In genomic region chrX:153874366-153875125, GRCh38 we compare ENCODE assay signal across 16 cellular contexts. TPM values are rescaled to one million over a fixed set of nuclear protein-coding genes. Genes with fewer than 3 reads are reported as not detected.
"Had no signal": no experiment of that assay in that cellular context is flagged by ENCODE, and none has a peak within 500 bp of the region (broad histone marks: within the 10 kb centered on the region; RNA-seq: fewer than 3 reads in every experiment).

No MANE protein-coding gene starts in this region.

- H3K27ac Mint-ChIP-seq: activated CD8-positive, alpha-beta memory T cell treated with anti-CD3 and anti-CD28 coated beads, Interleukin-2, amount 10 ng/mL, durations not matched to agents 7 days and 5 days; activated naive CD8-positive, alpha-beta T cell; memory B cell; type B pancreatic cell had no signal

- H3K36me3 Mint-ChIP-seq: activated CD8-positive, alpha-beta memory T cell treated with anti-CD3 and anti-CD28 coated beads, Interleukin-2, amount 10 ng/mL, durations not matched to agents 7 days and 5 days; activated naive CD8-positive, alpha-beta T cell; natural killer cell; type B pancreatic cell had no signal

- H3K4me3 Mint-ChIP-seq: activated CD8-positive, alpha-beta memory T cell treated with anti-CD3 and anti-CD28 coated beads, Interleukin-2, amount 10 ng/mL, durations not matched to agents 7 days and 5 days; activated naive CD8-positive, alpha-beta T cell; memory B cell; natural killer cell; stimulated activated naive CD8-positive, alpha-beta T cell treated with anti-CD3 and anti-CD28 coated beads, Interleukin-15, amount 100 ng/mL, for 72 hours; type B pancreatic cell had no signal

- DNase-seq: gastrocnemius medialis, occipital lobe, SW 1271 had no signal

- H3K36me3 ChIP-seq: brain microvascular endothelial cell, gastrocnemius medialis, prostate gland, right lobe of liver had no signal

- ATAC-seq: gastrocnemius medialis had no signal

- H3K4me3 ChIP-seq: gastrocnemius medialis, prostate gland, right lobe of liver had no signal

- H3K27ac ChIP-seq: brain microvascular endothelial cell, gastrocnemius medialis, prostate gland, right lobe of liver had no signal

- H3K9me3 Mint-ChIP-seq: memory B cell; natural killer cell; stimulated activated naive CD8-positive, alpha-beta T cell treated with anti-CD3 and anti-CD28 coated beads, Interleukin-15, amount 100 ng/mL, for 72 hours; type B pancreatic cell had no signal

- H3K4me1 ChIP-seq: gastrocnemius medialis, prostate gland, right lobe of liver had no signal

- H3K9me3 ChIP-seq: gastrocnemius medialis, prostate gland, right lobe of liver had no signal

RNA-seq across cellular contexts. Expression of gene AVPR2, which starts 29.9 kb away (rescaled TPM):
- total RNA-seq: activated CD8-positive, alpha-beta memory T cell treated with anti-CD3 and anti-CD28 coated beads, Interleukin-2, amount 10 ng/mL, durations not matched to agents 7 days and 5 days; cerebellum; endodermal cell; natural killer cell; occipital lobe; temporal lobe had no signal
- polyA plus RNA-seq: keratinocyte had no signal
